12 cellular contexts compared by ENCODE assay signal in genomic region chr6:139858444-139858843, GRCh38.
"Had no signal": no experiment of that assay in that cellular context is flagged by ENCODE, and none has a peak within 500 bp of the region (broad histone marks: within the 10 kb centered on the region; RNA-seq: fewer than 3 reads in every experiment).

No MANE protein-coding gene starts in this region.

- H3K27ac ChIP-seq: gastroesophageal sphincter, ovary, right atrium auricular region, uterus had no signal

- ATAC-seq: gastroesophageal sphincter; stimulated activated naive B cell treated with anti-CD40 and anti-IgM and Interleukin-4, amounts not matched to agents 10 μg/mL and 1 μg/mL and 100 μg/mL, for 72 hours had no signal

- DNase-seq: activated CD4-positive, alpha-beta memory T cell treated with anti-CD3 and anti-CD28 coated beads for 36 hours; activated CD4-positive, alpha-beta T cell treated with anti-CD3 and anti-CD28 coated beads for 1 hour; activated gamma-delta T cell; activated naive CD8-positive, alpha-beta T cell treated with anti-CD3 and anti-CD28 coated beads for 36 hours; activated T-cell treated with anti-CD3 and anti-CD28 coated beads, Interleukin-2, amount 50 U/mL, for 48 hours; aorta; ovary; stimulated activated naive B cell treated with anti-CD40 and anti-IgM and Interleukin-4, amounts not matched to agents 10 μg/mL and 1 μg/mL and 100 μg/mL, for 72 hours; uterus had no signal

- H3K9me3 ChIP-seq: gastroesophageal sphincter, ovary, right atrium auricular region, uterus had no signal

- H3K27me3 ChIP-seq: gastroesophageal sphincter, ovary, right atrium auricular region, uterus had no signal

- H3K4me1 ChIP-seq: right atrium auricular region had no signal

- H3K36me3 ChIP-seq: gastroesophageal sphincter, ovary, right atrium auricular region, uterus had no signal

- H3K4me3 ChIP-seq: gastroesophageal sphincter, ovary, right atrium auricular region, skin epidermis, uterus had no signal
